ENCODE assay signal across 7 cellular contexts in genomic region chr9:116589392-116590354, GRCh38.
DNase-seq lines count a peak whose midpoint lies in the region; ATAC-seq and TF ChIP-seq lines count a peak whose summit lies in the region.

No MANE protein-coding gene starts in this region.

- H3K27ac ChIP-seq in HCT116 (ENCODE audit: low read depth, low read length) (no peak overlapping the region), Panc1 (ENCODE audit: low read length) (no peak overlapping the region), testis (no peak overlapping the region)

- H3K27me3 ChIP-seq in HCT116 (ENCODE audit: insufficient read depth, low read length): no peaks in the 10 kb centered on the region
- no peaks in the 10 kb centered on the region for H3K27me3 ChIP-seq in Panc1 (ENCODE audit: control insufficient read depth, insufficient read depth, low read length)
- no peaks in the 10 kb centered on the region for H3K27me3 ChIP-seq in testis

- peak; percentile 71 for TF ChIP-seq RAD21 in HCT116 (IDR thresholded peaks at IDR 0.05; ENCODE audit: low read depth)

- no peaks in the 10 kb centered on the region for H3K79me2 ChIP-seq in HCT116 (ENCODE audit: insufficient read depth, low read length)

- TF ChIP-seq POLR2A in HCT116 (IDR thresholded peaks at IDR 0.05; ENCODE audit: borderline replicate concordance, extremely low read depth, insufficient read depth, insufficient read length) (no peak), testis (IDR thresholded peaks at IDR 0.05) (no peak), lower leg skin (IDR thresholded peaks at IDR 0.05) (no peak)

- POLR2A ChIA-PET in HCT116 (lab: Charles Lee) (no interaction called here), Panc1 (lab: Charles Lee) (no interaction called here)

- in situ Hi-C loops in Panc1 (cut with HindIII; ENCODE audit: low pct_unique_long_range_greater_than_20kb, low sequenced_read_pairs): no loop called here

- H3K4me3 ChIP-seq in HCT116 (replicated peaks in 1 of 2; ENCODE audit: low read depth in 1 of 2, low read length in 2 of 2) (no peak overlapping the region), Panc1 (ENCODE audit: low read depth in 2 of 2, low read length in 2 of 2) (no peak overlapping the region), fibroblast of mammary gland (ENCODE audit: control insufficient read depth, low read depth, low read length) (no peak overlapping the region), testis (no peak overlapping the region), lower leg skin (ENCODE audit: low read depth, poor library complexity, severe bottlenecking) (no peak overlapping the region)

- no peak overlapping the region for H3K4me2 ChIP-seq in HCT116 (ENCODE audit: low read length)

- DNase-seq in GM04504 (ENCODE audit: low read depth): peak; percentile 34
- peak; percentile 72 for DNase-seq in HCT116 (ENCODE audit: low read depth, low spot score)
- DNase-seq in Panc1 (ENCODE audit: low read depth, low spot score): no peak
- DNase-seq in fibroblast of mammary gland (ENCODE audit: low read depth): peak; percentile 89
- DNase-seq in testis: peak; percentile 39
- no peak for DNase-seq in LoVo (ENCODE audit: low spot score)
- no peak for DNase-seq in lower leg skin (ENCODE audit: low spot score in 2 of 2)

- no peaks in the 10 kb centered on the region for H3K9me2 ChIP-seq in HCT116 (ENCODE audit: insufficient read depth)

- RAD21 ChIA-PET in HCT116 (lab: Charles Lee; ENCODE audit: low non-redundant PET in 1 of 2, low total read pairs in 2 of 2, uncharacterized antibody in 2 of 2, unreplicated experiment in 2 of 2): no interaction called here

- BruUV-seq in HCT116 (replicated peaks; lab: Mats Ljungman, UMichigan) (no TSS peak), Panc1 (replicated peaks; lab: Mats Ljungman, UMichigan) (no TSS peak)

- H2AFZ ChIP-seq in HCT116 (ENCODE audit: low read depth, low read length, poor library complexity, severe bottlenecking): no peak overlapping the region

- TF ChIP-seq CTCF in HCT116 (IDR thresholded peaks at IDR 0.05 in 2 of 3, conservative IDR thresholded peaks at IDR 0.05 in 1 of 3; ENCODE audit: borderline replicate concordance in 1 of 3, insufficient read depth in 1 of 3, low read depth in 2 of 3, low read length in 2 of 3) (peak; percentile 80 to 97 (median 95)), Panc1 (IDR thresholded peaks at IDR 0.05) (peak; percentile 67), fibroblast of mammary gland (conservative IDR thresholded peaks at IDR 0.05; ENCODE audit: control insufficient read depth, insufficient read depth, low read depth, low read length) (peak; percentile 92), testis (IDR thresholded peaks at IDR 0.05) (peak; percentile 20 to 59 (median 57)), lower leg skin (IDR thresholded peaks at IDR 0.05) (no peak)

- intact Hi-C loops in HCT116 (cut with micrococcal nuclease) (loop anchor here (1.0 to 2.0 kb wide), 2 partner anchors 57 to 72 kb away; no protein-coding TSS in a partner anchor), Panc1 (cut with micrococcal nuclease; ENCODE audit: unreplicated experiment) (loop anchor here (10.0 kb wide), 1 partner anchor 55 kb away; no protein-coding TSS in a partner anchor), testis (cut with DNase I; ENCODE audit: low total_unique reads) (no loop called here), lower leg skin (cut with DNase I; ENCODE audit: low total_unique reads) (no loop called here)

- H3K4me1 ChIP-seq in HCT116 (ENCODE audit: control insufficient read depth in 1 of 2, insufficient read depth in 2 of 2, low read length in 2 of 2) (peaks cover 0 to 4% of the 10 kb centered on the region in 2 experiments; a peak in 1 of 4 replicates), Panc1 (ENCODE audit: control insufficient read depth, insufficient read depth, low read length) (no peaks in the 10 kb centered on the region), testis (no peaks in the 10 kb centered on the region)

- peak; percentile 99 for ATAC-seq in HCT116
- peak; percentile 76 for ATAC-seq in Panc1

- H3K9ac ChIP-seq in HCT116 (ENCODE audit: low read length): no peak overlapping the region

- CTCF ChIA-PET in HCT116 (lab: Charles Lee) (interaction anchor here (0.5 to 1.0 kb wide), 2 partner anchors 75 to 524 kb away, joined by 3 read pairs; no protein-coding TSS in a partner anchor), Panc1 (lab: Charles Lee) (no interaction called here)

- peaks cover 0 to 7% of the 10 kb centered on the region in 2 experiments; a peak in 1 of 4 replicates for H3K9me3 ChIP-seq in HCT116 (ENCODE audit: control insufficient read depth in 1 of 2, insufficient read depth in 1 of 2, low read depth in 1 of 2, low read length in 2 of 2)
- no peaks in the 10 kb centered on the region for H3K9me3 ChIP-seq in Panc1 (ENCODE audit: control insufficient read depth, insufficient read depth, low read depth, low read length)
- no peaks in the 10 kb centered on the region for H3K9me3 ChIP-seq in testis

- H4K20me1 ChIP-seq in HCT116 (ENCODE audit: insufficient read depth): no peaks in the 10 kb centered on the region

- H3K36me3 ChIP-seq in HCT116 (ENCODE audit: control insufficient read depth in 1 of 2, insufficient read depth in 2 of 2, low read length in 2 of 2) (no peaks in the 10 kb centered on the region), Panc1 (ENCODE audit: control insufficient read depth, insufficient read depth, low read length) (no peaks in the 10 kb centered on the region), testis (ENCODE audit: low read depth, missing control alignments) (no peaks in the 10 kb centered on the region)

- WGBS in testis, 2 donors: 81 to 83% methylated on average over 7 of the region's 7 CpGs
- WGBS in lower leg skin, 2 donors: 75 to 79% methylated on average over 6 to 7 of the region's 7 CpGs

TF ChIP-seq in HCT116, 20 proteins besides CTCF, POLR2A, EP300 and RAD21:
- TF ChIP-seq ELF1 (IDR thresholded peaks at IDR 0.05; ENCODE audit: borderline replicate concordance, low read depth) (no peak), MAX (IDR thresholded peaks at IDR 0.05) (peak; percentile 44), JUND (IDR thresholded peaks at IDR 0.05) (no peak), FOSL1 (IDR thresholded peaks at IDR 0.05; ENCODE audit: low read depth) (no peak), SP1 (IDR thresholded peaks at IDR 0.05; ENCODE audit: low read depth) (no peak), TCF7L2 (IDR thresholded peaks at IDR 0.05; ENCODE audit: borderline replicate concordance, extremely low read depth, insufficient read depth, insufficient read length) (no peak), POLR2AphosphoS5 (IDR thresholded peaks at IDR 0.05; ENCODE audit: low read depth, low read length) (no peak), CBX3 (IDR thresholded peaks at IDR 0.05; ENCODE audit: low read depth) (peak; percentile 74), EZH2 (IDR thresholded peaks at IDR 0.05) (no peak)
- TF ChIP-seq, protein P1, sequence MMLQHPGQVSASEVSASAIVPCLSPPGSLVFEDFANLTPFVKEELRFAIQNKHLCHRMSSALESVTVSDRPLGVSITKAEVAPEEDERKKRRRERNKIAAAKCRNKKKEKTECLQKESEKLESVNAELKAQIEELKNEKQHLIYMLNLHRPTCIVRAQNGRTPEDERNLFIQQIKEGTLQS (IDR thresholded peaks at IDR 0.05): no peak
- TF ChIP-seq, protein P2, sequence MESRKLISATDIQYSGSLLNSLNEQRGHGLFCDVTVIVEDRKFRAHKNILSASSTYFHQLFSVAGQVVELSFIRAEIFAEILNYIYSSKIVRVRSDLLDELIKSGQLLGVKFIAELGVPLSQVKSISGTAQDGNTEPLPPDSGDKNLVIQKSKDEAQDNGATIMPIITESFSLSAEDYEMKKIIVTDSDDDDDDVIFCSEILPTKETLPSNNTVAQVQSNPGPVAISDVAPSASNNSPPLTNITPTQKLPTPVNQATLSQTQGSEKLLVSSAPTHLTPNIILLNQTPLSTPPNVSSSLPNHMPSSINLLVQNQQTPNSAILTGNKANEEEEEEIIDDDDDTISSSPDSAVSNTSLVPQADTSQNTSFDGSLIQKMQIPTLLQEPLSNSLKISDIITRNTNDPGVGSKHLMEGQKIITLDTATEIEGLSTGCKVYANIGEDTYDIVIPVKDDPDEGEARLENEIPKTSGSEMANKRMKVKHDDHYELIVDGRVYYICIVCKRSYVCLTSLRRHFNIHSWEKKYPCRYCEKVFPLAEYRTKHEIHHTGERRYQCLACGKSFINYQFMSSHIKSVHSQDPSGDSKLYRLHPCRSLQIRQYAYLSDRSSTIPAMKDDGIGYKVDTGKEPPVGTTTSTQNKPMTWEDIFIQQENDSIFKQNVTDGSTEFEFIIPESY (IDR thresholded peaks at IDR 0.05; ENCODE audit: extremely low read depth, insufficient replicate concordance, low read length): no peak

Comparison
In these comparisons a context has a peak if more than half of its experiments do, and no peak if none do; other contexts are left out.
1. DNase-seq: peak in GM04504 (single experiment), HCT116 (single experiment), fibroblast of mammary gland (single experiment) and testis (single experiment); none in Panc1 (single experiment), LoVo (single experiment) and lower leg skin (0 of 2).
2. CTCF ChIP-seq: peak in HCT116 (3 of 3), Panc1 (single experiment), fibroblast of mammary gland (single experiment) and testis (3 of 3); none in lower leg skin (0 of 3).
3. intact Hi-C loops: an anchor here in HCT116 (1.0 to 2.0 kb wide) and Panc1 (10.0 kb wide); none called in testis and lower leg skin.